8 cellular contexts compared by ENCODE assay signal in genomic region chr15:90412356-90413194, GRCh38. TPM values are rescaled to one million over a fixed set of nuclear protein-coding genes. Genes with fewer than 3 reads are reported as not detected.
DNase-seq lines count a peak whose midpoint lies in the region; ATAC-seq, FAIRE-seq and TF ChIP-seq lines count a peak whose summit lies in the region.

No MANE protein-coding gene starts in this region.

- H3K36me3 Mint-ChIP-seq in neural progenitor cell: peaks cover 9% of the 10 kb centered on the region

- FAIRE-seq in HepG2 (lab: Jason Lieb, UNC): no peak

- H3K27me3 ChIP-seq in liver (ENCODE audit: control insufficient read depth in 4 of 4, insufficient read depth in 4 of 4, low read length in 3 of 4) (no peaks in the 10 kb centered on the region), HepG2 (ENCODE audit: control insufficient read depth in 1 of 2, insufficient read depth in 2 of 2, low read length in 2 of 2) (no peaks in the 10 kb centered on the region), colonic mucosa (no peaks in the 10 kb centered on the region), neural progenitor cell (no peaks in the 10 kb centered on the region)

- in situ Hi-C loops in HepG2 (cut with HindIII; ENCODE audit: extremely low pct_ligation_motif_present, low pct_unique_long_range_greater_than_20kb): no loop called here

- peaks cover 7% of the 10 kb centered on the region for H3K4me1 Mint-ChIP-seq in neural progenitor cell

- H3K4me3 ChIP-seq in liver (ENCODE audit: low read depth in 1 of 3, low read length in 3 of 3) (no peak overlapping the region), HepG2 (replicated peaks in 1 of 3; ENCODE audit: insufficient read depth in 1 of 3, low read depth in 2 of 3, low read length in 3 of 3) (no peak overlapping the region), colonic mucosa (no peak overlapping the region), mucosa of descending colon (no peak overlapping the region), neural progenitor cell (no peak overlapping the region)

- H3K27ac ChIP-seq in liver (ENCODE audit: low read depth in 1 of 2, low read length in 2 of 2): no peak overlapping the region
- no peak overlapping the region for H3K27ac ChIP-seq in HepG2 (ENCODE audit: extremely low read length, insufficient read depth, low read length)
- H3K27ac ChIP-seq in colonic mucosa: peak overlapping the region; percentile 77
- H3K27ac ChIP-seq in neural progenitor cell: no peak overlapping the region

- H4K20me1 ChIP-seq in HepG2 (ENCODE audit: insufficient read depth, low read length) (no peaks in the 10 kb centered on the region), neural progenitor cell (ENCODE audit: low read depth) (no peaks in the 10 kb centered on the region)

- TF ChIP-seq POLR2A in HepG2 (IDR thresholded peaks at IDR 0.05; ENCODE audit: insufficient read depth in 1 of 2, low read depth in 2 of 2, low read length in 2 of 2): no peak

- H2AFZ ChIP-seq in HepG2 (ENCODE audit: low read length) (no peak overlapping the region), neural progenitor cell (replicated peaks) (no peak overlapping the region)

- TF ChIP-seq RAD21 in liver (IDR thresholded peaks at IDR 0.05) (no peak), HepG2 (CRISPR knock-in tag; IDR thresholded peaks at IDR 0.05) (no peak)

- H3K9me3 ChIP-seq in liver (ENCODE audit: control insufficient read depth in 4 of 4, low read length in 3 of 4) (no peaks in the 10 kb centered on the region), HepG2 (ENCODE audit: low read length) (no peaks in the 10 kb centered on the region), colonic mucosa (no peaks in the 10 kb centered on the region), mucosa of descending colon (no peaks in the 10 kb centered on the region), neural progenitor cell (ENCODE audit: low read depth) (no peaks in the 10 kb centered on the region)

- no peak for TF ChIP-seq EP300 in HepG2 (IDR thresholded peaks at IDR 0.05; ENCODE audit: low read depth in 2 of 2, low read length in 2 of 2)
- no peak for TF ChIP-seq EP300 in HepG2 (CRISPR knock-in tag; IDR thresholded peaks at IDR 0.05; ENCODE audit: borderline replicate concordance)

- POLR2A ChIA-PET in HepG2 (lab: Yijun Ruan, JAX): no interaction called here

- H3K4me3 Mint-ChIP-seq in neural progenitor cell: no peak overlapping the region

- peaks cover 9% of the 10 kb centered on the region for H3F3A ChIP-seq in neural progenitor cell (ENCODE audit: low read depth)

- H3K79me2 ChIP-seq in HepG2 (ENCODE audit: insufficient read depth, low read length) (peaks cover 13% of the 10 kb centered on the region), neural progenitor cell (ENCODE audit: low read depth) (peaks cover 18% of the 10 kb centered on the region)

- intact Hi-C loops in HepG2 (cut with micrococcal nuclease; ENCODE audit: unreplicated experiment) (no loop called here), colonic mucosa (cut with DNase I) (no loop called here), mucosa of descending colon (cut with DNase I, micrococcal nuclease) (no loop called here)

- H3K4me1 ChIP-seq in liver (ENCODE audit: control insufficient read depth in 4 of 4, insufficient read depth in 4 of 4, low read length in 3 of 4): peaks cover 0 to 4% (median under 1%) of the 10 kb centered on the region in 4 donors
- no peaks in the 10 kb centered on the region for H3K4me1 ChIP-seq in HepG2 (ENCODE audit: insufficient read depth, low read length)
- peaks cover 15% of the 10 kb centered on the region for H3K4me1 ChIP-seq in colonic mucosa
- H3K4me1 ChIP-seq in mucosa of descending colon (ENCODE audit: low read depth): peaks cover 38% of the 10 kb centered on the region
- H3K4me1 ChIP-seq in neural progenitor cell: peaks cover 16% of the 10 kb centered on the region

- H3K9me3 Mint-ChIP-seq in neural progenitor cell: peaks cover 15% of the 10 kb centered on the region

- CTCF ChIA-PET in HepG2 (lab: Yijun Ruan, JAX; ENCODE audit: low intra/inter-chr PET ratio, low total read pairs): no interaction called here

- no peak overlapping the region for H3K4me2 ChIP-seq in HepG2 (ENCODE audit: low read depth, low read length)
- no peak overlapping the region for H3K4me2 ChIP-seq in neural progenitor cell

- peaks cover 3% of the 10 kb centered on the region for H3K27me3 Mint-ChIP-seq in neural progenitor cell (ENCODE audit: insufficient read depth, low read depth)

- no peaks in the 10 kb centered on the region for H3K36me3 ChIP-seq in liver (ENCODE audit: control insufficient read depth in 4 of 4, insufficient read depth in 3 of 4, low read depth in 1 of 4, low read length in 3 of 4)
- H3K36me3 ChIP-seq in HepG2 (replicated peaks in 1 of 2; ENCODE audit: control insufficient read depth in 1 of 2, insufficient read depth in 2 of 2, low read length in 2 of 2): no peaks in the 10 kb centered on the region
- no peaks in the 10 kb centered on the region for H3K36me3 ChIP-seq in colonic mucosa
- no peaks in the 10 kb centered on the region for H3K36me3 ChIP-seq in mucosa of descending colon (ENCODE audit: low read depth)
- H3K36me3 ChIP-seq in neural progenitor cell: no peaks in the 10 kb centered on the region

- TF ChIP-seq CTCF in liver (IDR thresholded peaks at IDR 0.05; ENCODE audit: low read depth, low read length, missing input control): no peak
- no peak for TF ChIP-seq CTCF in HepG2 (CRISPR knock-in tag; IDR thresholded peaks at IDR 0.05)
- TF ChIP-seq CTCF in colonic mucosa (IDR thresholded peaks at IDR 0.05): no peak
- no peak for TF ChIP-seq CTCF in mucosa of descending colon (IDR thresholded peaks at IDR 0.05)
- TF ChIP-seq CTCF in neural progenitor cell (IDR thresholded peaks at IDR 0.05): no peak

- DNase-seq in HepG2 (ENCODE audit: low spot score): no peak
- peak; percentile 96 for DNase-seq in NCI-H526 treated with DMSO at 0.1 percent for 48 hours (lab: John Stamatoyannopoulos, UW)
- peak; percentile 84 for DNase-seq in colonic mucosa
- peak in 1 of 3 donors; percentile 78 for DNase-seq in mucosa of descending colon
- DNase-seq in stimulated activated naive CD4-positive, alpha-beta T cell treated with Interleukin-2 at 50 U/mL for 16 hours (lab: John Stamatoyannopoulos, UW): no peak
- no peak for DNase-seq in neural progenitor cell (ENCODE audit: low spot score)

- no TSS peak for BruUV-seq in HepG2 (replicated peaks; lab: Mats Ljungman, UMichigan)

- H3K9ac ChIP-seq in liver (ENCODE audit: low read depth in 1 of 2, low read length in 2 of 2) (no peak overlapping the region), HepG2 (ENCODE audit: insufficient read depth, low read depth, low read length) (no peak overlapping the region), colonic mucosa (ENCODE audit: low read depth in 2 of 2, low read length in 2 of 2) (peak overlapping the region in 1 of 2 donors; percentile 73), neural progenitor cell (no peak overlapping the region)

- WGBS in liver: 61% methylated on average over 3 of the region's 3 CpGs
- 89% methylated on average over 3 of the region's 3 CpGs for WGBS in HepG2 (ENCODE audit: low lambda C conversion rate)

- ATAC-seq in HepG2 (no peak), HG02943 (IDR thresholded peaks at IDR 0.05; ENCODE audit: low read depth, unreplicated experiment) (peak; percentile 55), mucosa of descending colon (peak; percentile 90)

- H3K27ac Mint-ChIP-seq in neural progenitor cell: no peak overlapping the region

TF ChIP-seq in liver, 16 proteins besides CTCF, POLR2A, EP300 and RAD21:
- TF ChIP-seq MAX (IDR thresholded peaks at IDR 0.05) (peak; percentile 24), RXRA (IDR thresholded peaks at IDR 0.05) (no peak), FOXA1 (IDR thresholded peaks at IDR 0.05) (no peak)

TF ChIP-seq in HepG2, 621 proteins besides CTCF, POLR2A, EP300 and RAD21:
- no peak for TF ChIP-seq ZNF772 (CRISPR knock-in tag; IDR thresholded peaks at IDR 0.05)

RNA-seq across cellular contexts. Expression of gene IQGAP1, which starts 24.5 kb away (rescaled TPM):
- total RNA-seq in liver (10 to 100 TPM; 37.7 to 50.1 TPM), HepG2 (2016; rRNA removed; fragmentation: Illumina TruSeq; extraction: Trizol) (25.9 and 37.9 TPM in 2 replicates), colonic mucosa (100 to 1,000 TPM; 210 to 243 TPM), mucosa of descending colon (100 to 1,000 TPM; 186 to 242 (median 206) TPM), neural progenitor cell (ENCODE audit: low replicate concordance) (35.9 and 44.8 TPM in 2 replicates)
- polyA plus RNA-seq in liver (10 to 100 TPM in 1 of 2 donors, 1 to 10 TPM in 1; 9.2 to 11.3 TPM), HepG2 (2011; rRNA removed) (22.5 and 29.5 TPM in 2 replicates)
- 7.0 and 10.3 TPM in 2 replicates for total RNA-seq in HepG2 (2016; cell fraction: cytosol; rRNA removed; fragmentation: Illumina TruSeq; extraction: Trizol; ENCODE audit: low read depth)
- 24.2 and 39.8 TPM in 2 replicates for total RNA-seq in HepG2 (2016; cell fraction: insoluble cytoplasmic fraction; rRNA removed; fragmentation: Illumina TruSeq; extraction: Trizol)
- 4.9 and 6.0 TPM in 2 replicates for total RNA-seq in HepG2 (2016; cell fraction: membrane; rRNA removed; fragmentation: Illumina TruSeq; extraction: Trizol)
- 45.8 and 61.3 TPM in 2 replicates for total RNA-seq in HepG2 (2016; cell fraction: nucleus; rRNA removed; fragmentation: Illumina TruSeq; extraction: Trizol)
- 6.9 and 8.8 TPM in 2 replicates for polyA plus RNA-seq in HepG2 (2011; cell fraction: cytosol; rRNA removed)
- 43.0 and 44.1 TPM in 2 replicates for polyA plus RNA-seq in HepG2 (2011; cell fraction: nucleus; rRNA removed)
- polyA plus RNA-seq in HepG2 (2012): 19.9 and 21.7 TPM in 2 replicates
- 0.76 and 1.4 TPM in 2 replicates for polyA plus RNA-seq in HepG2 (2016; cell fraction: cytosol; fragmentation: Illumina TruSeq; extraction: Trizol; ENCODE audit: low read depth)
- polyA plus RNA-seq in HepG2 (2016; cell fraction: insoluble cytoplasmic fraction; fragmentation: Illumina TruSeq; extraction: Trizol; ENCODE audit: low read depth): 26.8 and 29.0 TPM in 2 replicates
- 2.5 and 4.1 TPM in 2 replicates for polyA plus RNA-seq in HepG2 (2016; cell fraction: membrane; fragmentation: Illumina TruSeq; extraction: Trizol; ENCODE audit: low read depth)
- polyA plus RNA-seq in HepG2 (2016; cell fraction: nucleus; fragmentation: Illumina TruSeq; extraction: Trizol; ENCODE audit: insufficient read depth, low read depth): 58.6 and 63.1 TPM in 2 replicates
- polyA minus RNA-seq in HepG2 (2011; rRNA and poly(A)+ RNA removed; ENCODE audit: low replicate concordance): 43.9 and 274 TPM in 2 replicates
- 20.6 and 26.9 TPM in 2 replicates for polyA minus RNA-seq in HepG2 (2011; cell fraction: cytosol; rRNA and poly(A)+ RNA removed)
- polyA minus RNA-seq in HepG2 (2011; cell fraction: nucleus; rRNA and poly(A)+ RNA removed): 216 and 230 TPM in 2 replicates

Comparison
In these comparisons a context has a peak if more than half of its experiments do, and no peak if none do; other contexts are left out.
1. DNase-seq: peak in NCI-H526 treated with DMSO at 0.1 percent for 48 hours (single experiment) and colonic mucosa (single experiment); none in HepG2 (single experiment), stimulated activated naive CD4-positive, alpha-beta T cell treated with Interleukin-2 at 50 U/mL for 16 hours (single experiment) and neural progenitor cell (single experiment).